In genomic region chr11:128157423-128158298, GRCh38 we compare ENCODE assay signal across 8 cellular contexts.
DNase-seq lines count a peak whose midpoint lies in the region; ATAC-seq and TF ChIP-seq lines count a peak whose summit lies in the region.

No MANE protein-coding gene starts in this region.

- H3K4me3 Mint-ChIP-seq in activated T-cell treated with anti-CD3 and anti-CD28 coated beads, Interleukin-2, amount 50 U/mL, for 24 hours, result peak overlapping the region; percentile 68

- CTCF ChIA-PET in OCI-LY7 (lab: Charles Lee; ENCODE audit: unreplicated experiment), result interaction anchor here (1.0 to 1.7 kb wide), 5 partner anchors 10 to 673 kb away, joined by 3 to 7 read pairs (median 6); no protein-coding TSS in a partner anchor

- TF ChIP-seq EP300 in upper lobe of left lung (IDR thresholded peaks at IDR 0.05), result no peak

- H3K9me3 ChIP-seq in HUES64 (ENCODE audit: insufficient read depth, low read depth, low read length) (no peaks in the 10 kb centered on the region), OCI-LY7 (ENCODE audit: low read length) (no peaks in the 10 kb centered on the region), upper lobe of left lung (no peaks in the 10 kb centered on the region)

- H3K4me3 ChIP-seq in HUES64 (ENCODE audit: low read length) (peak overlapping the region; percentile 43), OCI-LY7 (ENCODE audit: low read depth, low read length, poor library complexity, severe bottlenecking) (no peak overlapping the region), fibroblast of the aortic adventitia (ENCODE audit: low read depth, low read length) (peak overlapping the region; percentile 26), upper lobe of left lung (peak overlapping the region in 1 of 4 donors; percentile 26)

- no peaks in the 10 kb centered on the region for H3K36me3 Mint-ChIP-seq in activated T-cell treated with anti-CD3 and anti-CD28 coated beads, Interleukin-2, amount 50 U/mL, for 24 hours (ENCODE audit: low read depth)

- intact Hi-C loops in OCI-LY7 (cut with micrococcal nuclease; ENCODE audit: unreplicated experiment), result loop anchor here (1.0 to 5.0 kb wide), 4 partner anchors 126 to 800 kb away; no protein-coding TSS in a partner anchor

- peak overlapping the region; percentile 84 for H2AFZ ChIP-seq in OCI-LY7 (ENCODE audit: low read length)

- TF ChIP-seq CTCF in OCI-LY7 (conservative IDR thresholded peaks at IDR 0.05; ENCODE audit: low read length) (peak; percentile 100), fibroblast of the aortic adventitia (IDR thresholded peaks at IDR 0.05; ENCODE audit: insufficient read depth, low read length) (peak; percentile 82), upper lobe of left lung (IDR thresholded peaks at IDR 0.05) (peak; percentile 69 to 92 (median 88))

- peak overlapping the region; percentile 63 for H3K4me2 ChIP-seq in OCI-LY7 (ENCODE audit: low read length)

- no peaks in the 10 kb centered on the region for H3K27me3 Mint-ChIP-seq in activated T-cell treated with anti-CD3 and anti-CD28 coated beads, Interleukin-2, amount 50 U/mL, for 24 hours

- peak; percentile 91 for ATAC-seq in GM21529 (IDR thresholded peaks at IDR 0.05; ENCODE audit: unreplicated experiment)
- peak; percentile 80 to 92 for ATAC-seq in upper lobe of left lung (ENCODE audit: low FRiP score in 2 of 2)

- H3K27ac Mint-ChIP-seq in activated T-cell treated with anti-CD3 and anti-CD28 coated beads, Interleukin-2, amount 50 U/mL, for 24 hours, result peak overlapping the region; percentile 93

- H3K27me3 ChIP-seq in HUES64 (ENCODE audit: insufficient read depth, low read length) (no peaks in the 10 kb centered on the region), upper lobe of left lung (no peaks in the 10 kb centered on the region)

- no peak overlapping the region; the same call in 1 of the 2 replicates for H3K27ac ChIP-seq in HUES64 (ENCODE audit: low read depth, low read length)
- no peak overlapping the region for H3K27ac ChIP-seq in OCI-LY7 (ENCODE audit: low read depth, low read length, poor library complexity, severe bottlenecking)
- no peak overlapping the region for H3K27ac ChIP-seq in upper lobe of left lung

- H3K9me3 Mint-ChIP-seq in activated T-cell treated with anti-CD3 and anti-CD28 coated beads, Interleukin-2, amount 50 U/mL, for 24 hours, result no peaks in the 10 kb centered on the region

- H3K79me2 ChIP-seq in OCI-LY7 (ENCODE audit: insufficient read depth, low read depth, low read length), result no peaks in the 10 kb centered on the region

- H3K9me2 ChIP-seq in OCI-LY7 (ENCODE audit: insufficient read depth, low read length), result no peaks in the 10 kb centered on the region

- H3K4me1 Mint-ChIP-seq in activated T-cell treated with anti-CD3 and anti-CD28 coated beads, Interleukin-2, amount 50 U/mL, for 24 hours (ENCODE audit: low read depth), result peaks cover 16% of the 10 kb centered on the region

- BruUV-seq in OCI-LY7 (replicated peaks; lab: Mats Ljungman, UMichigan), result no TSS peak

- no peaks in the 10 kb centered on the region for H3K4me1 ChIP-seq in HUES64 (ENCODE audit: insufficient read depth, low read length)
- H3K4me1 ChIP-seq in OCI-LY7 (ENCODE audit: insufficient read depth, low read length, poor library complexity, severe bottlenecking), result no peaks in the 10 kb centered on the region
- peaks cover 0 to 14% (median 5%) of the 10 kb centered on the region in 4 donors for H3K4me1 ChIP-seq in upper lobe of left lung

- 4% methylated on average over 3 of the region's 5 CpGs for WGBS in HUES64
- 13 to 18% methylated on average over 5 of the region's 5 CpGs for WGBS in upper lobe of left lung, 2 donors

- TF ChIP-seq POLR2A in upper lobe of left lung (IDR thresholded peaks at IDR 0.05), result no peak

- H4K20me1 ChIP-seq in OCI-LY7 (ENCODE audit: insufficient read depth, low read length), result no peaks in the 10 kb centered on the region

- H3K36me3 ChIP-seq in HUES64 (ENCODE audit: insufficient read depth, low read length), result no peaks in the 10 kb centered on the region
- H3K36me3 ChIP-seq in OCI-LY7 (ENCODE audit: insufficient read depth, low read length), result no peaks in the 10 kb centered on the region
- H3K36me3 ChIP-seq in upper lobe of left lung, result no peaks in the 10 kb centered on the region

- DNase-seq in EH (ENCODE audit: low read depth) (peak; percentile 81), OCI-LY7 (ENCODE audit: low spot score) (peak; percentile 80), fibroblast of the aortic adventitia (ENCODE audit: low read depth) (peak; percentile 89), occipital lobe (lab: John Stamatoyannopoulos, UW) (peak; percentile 5), upper lobe of left lung (no peak)
- DNase-seq in activated T-cell treated with anti-CD3 and anti-CD28 coated beads, Interleukin-2, amount 50 U/mL, for 24 hours, result no peak

- no peak overlapping the region for H3K9ac ChIP-seq in HUES64 (ENCODE audit: low read depth, low read length)

- POLR2A ChIA-PET in OCI-LY7 (lab: Charles Lee), result interaction anchor here (0.7 to 0.8 kb wide), 2 partner anchors 32 to 901 kb away, joined by 3 read pairs; no protein-coding TSS in a partner anchor

Comparison
In these comparisons a context has a peak if more than half of its experiments do, and no peak if none do; other contexts are left out.
1. DNase-seq: peak in EH (single experiment), OCI-LY7 (single experiment), fibroblast of the aortic adventitia (single experiment) and occipital lobe (single experiment); none in activated T-cell treated with anti-CD3 and anti-CD28 coated beads, Interleukin-2, amount 50 U/mL, for 24 hours (single experiment) and upper lobe of left lung (0 of 2).
2. Peak in every context shown above with its lines, with median percentiles within 50 percentile points of each other: CTCF ChIP-seq.